9 cellular contexts compared by ENCODE assay signal in the genomic region with DNA sequence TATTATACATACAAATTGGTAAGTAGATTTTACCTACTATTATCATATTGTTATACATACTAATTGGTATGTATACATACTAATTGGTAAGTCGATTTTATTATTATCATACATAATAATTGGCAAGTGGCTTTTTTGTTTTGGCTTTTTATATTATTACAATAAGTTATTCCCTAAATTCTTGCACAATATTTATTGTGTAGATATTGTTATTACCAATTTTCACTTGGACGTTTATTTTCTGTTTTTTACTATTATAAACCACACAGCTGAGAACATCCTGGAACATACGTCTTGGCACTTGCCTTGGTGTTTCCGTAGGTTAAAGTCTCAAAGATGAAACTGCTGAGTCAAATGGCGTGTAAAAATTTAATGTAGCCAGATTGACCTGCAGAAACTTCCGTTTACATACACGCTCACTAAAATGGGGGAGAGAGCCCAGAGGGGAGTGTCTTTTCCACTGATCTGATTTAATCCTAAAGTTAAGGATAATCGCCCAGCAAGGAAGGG. TPM values are rescaled to one million over a fixed set of nuclear protein-coding genes. Genes with fewer than 3 reads are reported as not detected.
DNase-seq lines count a peak whose midpoint lies in the region; ATAC-seq and TF ChIP-seq lines count a peak whose summit lies in the region.
"Had no signal": no experiment of that assay in that cellular context is flagged by ENCODE, and none has a peak within 500 bp of the region (broad histone marks: within the 10 kb centered on the region; RNA-seq: fewer than 3 reads in every experiment).

No MANE protein-coding gene starts in this region.

- H3K27me3 ChIP-seq in transverse colon: no peaks in the 10 kb centered on the region

- H3K4me3 ChIP-seq in transverse colon: peak overlapping the region; percentile 60 to 81 (median 68)

- no peak for TF ChIP-seq CTCF in transverse colon (IDR thresholded peaks at IDR 0.05)

- DNase-seq in NCI-H748 treated with DMSO at 0.1 percent for 48 hours (lab: John Stamatoyannopoulos, UW) (peak; percentile 83), NCI-H748 (lab: John Stamatoyannopoulos, UW; ENCODE audit: unreplicated experiment) (no peak), left colon (no peak), transverse colon (no peak), NCI-H2107 (lab: John Stamatoyannopoulos, UW) (no peak), HPDE6-E6E7 (ENCODE audit: extremely low spot score) (no peak)

- in situ Hi-C loops in transverse colon (cut with MboI; ENCODE audit: low pct_ligation_motif_present in 1 of 4, low pct_unique_long_range_greater_than_20kb in 1 of 4, low sequenced_read_pairs in 3 of 4): no loop called here

- peak overlapping the region; percentile 89 for H3K4me3 Mint-ChIP-seq in activated naive CD8-positive, alpha-beta T cell

- H3K36me3 Mint-ChIP-seq in activated naive CD8-positive, alpha-beta T cell: no peaks in the 10 kb centered on the region

- H3K36me3 ChIP-seq in transverse colon: no peaks in the 10 kb centered on the region

- no peaks in the 10 kb centered on the region for H3K9me3 ChIP-seq in transverse colon

- TF ChIP-seq EP300 in transverse colon (IDR thresholded peaks at IDR 0.05; ENCODE audit: low read depth): no peak

- peaks cover 0 to 21% (median 10%) of the 10 kb centered on the region in 4 donors for H3K4me1 ChIP-seq in transverse colon

- H3K27me3 Mint-ChIP-seq in activated naive CD8-positive, alpha-beta T cell: no peaks in the 10 kb centered on the region

- no peak for TF ChIP-seq POLR2A in transverse colon (IDR thresholded peaks at IDR 0.05)

- peaks cover 28% of the 10 kb centered on the region for H3K4me1 Mint-ChIP-seq in activated naive CD8-positive, alpha-beta T cell (ENCODE audit: low read depth)

- 4 to 5% methylated on average over 3 to 8 of the region's 8 CpGs for WGBS in transverse colon (ENCODE audit: low coverage in 1 of 2), 2 donors

- no peaks in the 10 kb centered on the region for H3K9me3 Mint-ChIP-seq in activated naive CD8-positive, alpha-beta T cell (ENCODE audit: low read depth)

- ATAC-seq in HG03342 (IDR thresholded peaks at IDR 0.05; ENCODE audit: unreplicated experiment) (peak; percentile 3), left colon (peak; percentile 43)

- peak overlapping the region; percentile 88 to 98 (median 96) for H3K27ac ChIP-seq in transverse colon

- intact Hi-C loops in left colon (cut with DNase I, micrococcal nuclease) (no loop called here), transverse colon (cut with DNase I; ENCODE audit: low total_unique reads) (no loop called here)

- H3K27ac Mint-ChIP-seq in activated naive CD8-positive, alpha-beta T cell: peak overlapping the region; percentile 96

RNA-seq across cellular contexts. Expression of a gene that starts 18.9 kb away (rescaled TPM):
- total RNA-seq in left colon: 1 to 10 TPM; 1.3 to 1.4 TPM
- 1 to 10 TPM in 1 of 4 donors, under 1 TPM in 1, not detected in 2; 0.68 to 4.0 TPM for total RNA-seq in transverse colon
- total RNA-seq: Daoy had no signal

RNA-seq across cellular contexts. Expression of a gene that starts 19.0 kb away (rescaled TPM):
- total RNA-seq in left colon: 1 to 10 TPM; 3.4 to 7.6 TPM
- total RNA-seq in transverse colon: 1 to 10 TPM in 3 of 4 donors, under 1 TPM in 1; 0.60 to 7.6 (median 5.9) TPM

RNA-seq across cellular contexts. Expression of a gene that starts 39.1 kb away (rescaled TPM):
- total RNA-seq in left colon (not detected), transverse colon (not detected)

RNA-seq across cellular contexts. Expression of a gene that starts 58.9 kb away (rescaled TPM):
- total RNA-seq in left colon (10 to 100 TPM; 45.0 to 99.9 TPM), transverse colon (10 to 100 TPM; 19.8 to 75.9 (median 47.3) TPM)
